ENCODE assay signal across 8 cellular contexts in the genomic region with DNA sequence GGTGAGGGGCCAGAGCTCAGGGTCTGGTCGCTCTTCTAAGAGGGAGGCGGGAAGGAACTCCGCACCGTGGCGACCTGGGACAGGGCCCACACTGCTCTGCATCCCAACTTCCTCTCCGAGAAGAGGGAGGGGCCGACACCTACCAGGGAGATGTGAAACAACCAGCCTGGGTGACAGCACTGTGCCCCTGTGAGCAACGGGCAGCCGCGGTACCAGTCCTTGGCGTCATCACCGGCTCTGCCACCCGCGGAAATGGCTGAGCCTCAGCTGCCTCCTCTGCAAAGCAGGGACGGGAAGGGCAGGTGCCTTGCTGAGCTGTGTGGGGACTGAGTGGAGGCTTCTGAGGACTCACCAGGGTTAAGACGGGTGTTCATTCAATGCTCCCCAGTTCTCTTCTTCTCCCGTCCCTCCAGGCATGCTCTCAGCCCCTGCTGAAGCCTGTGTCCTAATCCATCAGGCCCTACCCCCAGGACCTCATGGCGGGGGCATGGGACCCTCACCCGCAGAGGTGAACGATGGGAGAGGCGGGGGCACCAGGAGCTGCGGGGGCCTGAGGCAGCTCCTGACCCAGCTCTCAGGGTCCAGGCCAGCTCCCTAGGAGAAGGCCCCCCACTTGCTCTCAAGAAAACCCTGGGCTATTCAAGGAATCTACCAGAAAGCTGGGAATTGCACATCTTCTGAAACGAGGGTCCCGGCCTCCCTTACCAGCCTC. TPM values are rescaled to one million over a fixed set of nuclear protein-coding genes. Genes with fewer than 3 reads are reported as not detected.
DNase-seq lines count a peak whose midpoint lies in the region; ATAC-seq and TF ChIP-seq lines count a peak whose summit lies in the region.

No MANE protein-coding gene starts in this region.

- peaks cover 10% of the 10 kb centered on the region for H3K36me3 Mint-ChIP-seq in endodermal cell (ENCODE audit: low read depth)

- H3K27ac ChIP-seq in RWPE2 (ENCODE audit: poor library complexity, severe bottlenecking) (no peak overlapping the region), endodermal cell (ENCODE audit: low read depth, low read length) (peak overlapping the region; percentile 79), osteoblast (ENCODE audit: low read depth, low read length) (no peak overlapping the region)

- H3K9ac ChIP-seq in endodermal cell (ENCODE audit: extremely low read depth, low read length, poor library complexity, severe bottlenecking) = no peak overlapping the region

- H3K4me2 ChIP-seq in osteoblast (ENCODE audit: insufficient read depth, low read length) = no peak overlapping the region

- TF ChIP-seq CTCF in RWPE2 (IDR thresholded peaks at IDR 0.05; ENCODE audit: poor library complexity, severe bottlenecking) = no peak
- no peak for TF ChIP-seq CTCF in endodermal cell (conservative IDR thresholded peaks at IDR 0.05)
- no peak for TF ChIP-seq CTCF in osteoblast (IDR thresholded peaks at IDR 0.05; ENCODE audit: extremely low read depth, low read depth, low read length)

- H3K4me3 Mint-ChIP-seq in endodermal cell = no peak overlapping the region

- no peak overlapping the region for H3K27ac Mint-ChIP-seq in endodermal cell

- DNase-seq in RWPE2 (ENCODE audit: low spot score) (no peak), endodermal cell (no peak), osteoblast (ENCODE audit: insufficient read length, low spot score, missing footprints) (peak; percentile 76), superior temporal gyrus (ENCODE audit: extremely low spot score) (no peak), NK-92 (lab: John Stamatoyannopoulos, UW; ENCODE audit: unreplicated experiment) (no peak), LoVo (ENCODE audit: low spot score) (no peak)

- H3K79me2 ChIP-seq in osteoblast (ENCODE audit: insufficient read depth, low read length) = peaks cover 97% of the 10 kb centered on the region

- H2AFZ ChIP-seq in osteoblast (ENCODE audit: low read length) = no peak overlapping the region

- H3K4me1 ChIP-seq in RWPE2 (ENCODE audit: insufficient read depth, poor library complexity, severe bottlenecking) (no peaks in the 10 kb centered on the region), endodermal cell (ENCODE audit: control insufficient read depth, insufficient read depth, low read length) (peaks cover 5% of the 10 kb centered on the region), osteoblast (ENCODE audit: insufficient read depth, low read length) (peaks cover 22% of the 10 kb centered on the region)

- H3K36me3 ChIP-seq in RWPE2 (ENCODE audit: low read depth) (peaks cover 20% of the 10 kb centered on the region), endodermal cell (ENCODE audit: control insufficient read depth, insufficient read depth, low read length) (peaks cover 11% of the 10 kb centered on the region), osteoblast (ENCODE audit: insufficient read depth, low read length) (peaks cover 4% of the 10 kb centered on the region)

- H3K27me3 ChIP-seq in RWPE2 (ENCODE audit: insufficient read depth, poor library complexity, severe bottlenecking) = no peaks in the 10 kb centered on the region
- H3K27me3 ChIP-seq in endodermal cell (ENCODE audit: control insufficient read depth, insufficient read depth, low read length, poor library complexity, severe bottlenecking) = no peaks in the 10 kb centered on the region
- H3K27me3 ChIP-seq in osteoblast (ENCODE audit: insufficient read depth, low read length) = no peaks in the 10 kb centered on the region

- ATAC-seq in GM18861 (IDR thresholded peaks at IDR 0.05; ENCODE audit: unreplicated experiment) = peak; percentile 73
- peak; percentile 73 for ATAC-seq in HG02759 (IDR thresholded peaks at IDR 0.05; ENCODE audit: unreplicated experiment)
- ATAC-seq in RWPE2 (ENCODE audit: low read depth) = peak; percentile 50; the same call in 1 of the 3 replicates

- H3K4me1 Mint-ChIP-seq in endodermal cell = peaks cover 37% of the 10 kb centered on the region

- 66 to 79% methylated on average over 20 to 24 of the region's 24 CpGs for WGBS in endodermal cell (ENCODE audit: insufficient coverage in 1 of 2, insufficient read length in 1 of 2), 2 experiments

- H3K4me3 ChIP-seq in RWPE2 (ENCODE audit: severe bottlenecking) (no peak overlapping the region), endodermal cell (ENCODE audit: low read length) (no peak overlapping the region), osteoblast (ENCODE audit: insufficient read depth, low read length) (no peak overlapping the region)

- H4K20me1 ChIP-seq in osteoblast (ENCODE audit: insufficient read depth, low read length) = peaks cover 78% of the 10 kb centered on the region

- no peaks in the 10 kb centered on the region for H3K27me3 Mint-ChIP-seq in endodermal cell (ENCODE audit: insufficient read depth)

- H3K9me3 ChIP-seq in RWPE2 (ENCODE audit: severe bottlenecking) (no peaks in the 10 kb centered on the region), endodermal cell (ENCODE audit: control insufficient read depth, low read length) (no peaks in the 10 kb centered on the region), osteoblast (ENCODE audit: low read depth, low read length) (no peaks in the 10 kb centered on the region)

- H3K9me3 Mint-ChIP-seq in endodermal cell = no peaks in the 10 kb centered on the region

RNA-seq across cellular contexts. Expression of gene ZNF787, which starts 9.3 kb away (rescaled TPM):
- 10 to 100 TPM; 42.1 to 43.7 TPM for total RNA-seq in endodermal cell
- 27.7 TPM for polyA plus RNA-seq in endodermal cell (2013, experiment 1 of 2)
- 26.5 TPM for polyA plus RNA-seq in endodermal cell (2013, experiment 2 of 2)
- total RNA-seq in osteoblast = 23.6 and 27.5 TPM in 2 replicates

RNA-seq across cellular contexts. Expression of gene ZNF444, which starts 29.3 kb away (rescaled TPM):
- total RNA-seq in endodermal cell (10 to 100 TPM; 50.2 to 58.8 TPM), osteoblast (13.0 and 16.6 TPM in 2 replicates)
- polyA plus RNA-seq in endodermal cell (2013, experiment 1 of 2) = 36.7 TPM
- polyA plus RNA-seq in endodermal cell (2013, experiment 2 of 2) = 31.4 TPM
